8 cellular contexts compared by ENCODE assay signal in the genomic region with DNA sequence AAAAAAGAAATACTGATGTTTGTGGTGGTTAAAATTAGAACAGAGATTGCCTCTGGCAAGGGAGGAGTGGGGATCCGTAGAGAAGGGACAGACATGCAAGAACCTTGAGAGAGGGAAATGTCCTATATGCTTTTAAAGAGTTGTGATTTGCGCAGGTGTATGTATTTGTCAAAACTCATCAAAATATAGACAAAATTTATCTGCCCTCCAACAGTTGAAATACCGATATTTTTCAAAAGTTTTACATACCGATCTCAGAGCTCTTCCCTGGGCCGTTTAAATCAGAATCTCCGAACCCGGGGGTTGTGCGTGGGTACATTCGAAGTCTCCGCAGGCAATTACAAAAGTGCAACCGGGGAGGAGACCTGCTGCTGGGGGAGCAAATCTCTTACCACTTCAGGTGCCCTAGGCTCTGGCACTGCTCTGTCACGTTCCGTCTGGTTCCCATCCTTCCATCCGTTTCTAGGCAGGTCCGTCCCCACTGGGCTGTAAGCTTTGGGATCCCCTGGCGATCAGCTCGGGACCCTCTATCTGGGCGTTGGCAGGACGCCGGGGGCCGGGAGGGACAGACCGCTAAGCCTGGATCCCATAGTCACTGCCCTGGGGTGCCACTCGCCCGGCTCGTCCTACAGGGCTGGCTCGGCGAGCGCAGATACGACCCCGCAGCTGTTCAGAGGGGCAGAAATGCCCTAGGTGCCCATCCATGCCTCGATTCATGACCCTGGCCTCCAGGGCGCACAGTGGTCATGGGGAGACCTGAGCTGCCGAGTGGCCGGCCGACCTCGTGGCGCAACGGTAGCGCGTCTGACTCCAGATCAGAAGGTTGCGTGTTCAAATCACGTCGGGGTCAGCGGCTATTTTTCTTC. TPM values are rescaled to one million over a fixed set of nuclear protein-coding genes. Genes with fewer than 3 reads are reported as not detected.
DNase-seq lines count a peak whose midpoint lies in the region; ATAC-seq and TF ChIP-seq lines count a peak whose summit lies in the region.

No MANE protein-coding gene starts in this region.

- H3K4me1 ChIP-seq in endocrine pancreas (ENCODE audit: control insufficient read depth, insufficient read depth, low read length) = no peaks in the 10 kb centered on the region
- peaks cover 9% of the 10 kb centered on the region for H3K4me1 ChIP-seq in mesendoderm (ENCODE audit: control insufficient read depth, low read depth, low read length)

- H3K79me1 ChIP-seq in mesendoderm (ENCODE audit: low read length) = peaks cover 4% of the 10 kb centered on the region

- H3K4me2 ChIP-seq in mesendoderm (ENCODE audit: low read length) = peak overlapping the region; percentile 87

- no peaks in the 10 kb centered on the region for H3K36me3 ChIP-seq in endocrine pancreas (ENCODE audit: control insufficient read depth, insufficient read depth, low read length)
- no peaks in the 10 kb centered on the region for H3K36me3 ChIP-seq in mesendoderm (ENCODE audit: control insufficient read depth, insufficient read depth, low read length)

- no peak overlapping the region for H2BK120ac ChIP-seq in mesendoderm (ENCODE audit: low read depth, low read length)

- CTCF ChIA-PET in HEK293T (lab: Yijun Ruan, JAX) = interaction anchor here (0.6 to 1.4 kb wide), 6 partner anchors 32 to 68 kb away, joined by 3 to 5 read pairs (median 4); no protein-coding TSS in a partner anchor

- H3K56ac ChIP-seq in mesendoderm (ENCODE audit: low read length) = peak overlapping the region; percentile 83

- H3K27me3 ChIP-seq in endocrine pancreas (ENCODE audit: control insufficient read depth, insufficient read depth, low read length) = no peaks in the 10 kb centered on the region
- H3K27me3 ChIP-seq in mesendoderm (ENCODE audit: insufficient read depth, low read length, poor library complexity) = no peaks in the 10 kb centered on the region

- H3K4ac ChIP-seq in mesendoderm (ENCODE audit: low read depth, low read length) = no peak overlapping the region

- no peak overlapping the region for H2BK5ac ChIP-seq in mesendoderm (ENCODE audit: low read length)

- DNase-seq in CD1c-positive myeloid dendritic cell (ENCODE audit: extremely low spot score) (peak; percentile 85), HEK293T (ENCODE audit: extremely low spot score) (peak; percentile 60), NCI-H748 (lab: John Stamatoyannopoulos, UW; ENCODE audit: unreplicated experiment) (peak; percentile 94), mesendoderm (peak; percentile 82)
- DNase-seq in activated CD8-positive, alpha-beta memory T cell treated with anti-CD3 and anti-CD28 coated beads for 1 hour (ENCODE audit: extremely low read depth in 1 of 2, low read depth in 1 of 2) = peak; percentile 72 to 87
- peak; percentile 75 for DNase-seq in stimulated activated CD8-positive, alpha-beta memory T cell treated with anti-CD3 and anti-CD28 coated beads, Interleukin-12 subunit alpha, Interleukin-12 subunit beta, amount 100 ng/mL, for 24 hours (ENCODE audit: extremely low read depth)

- no peaks in the 10 kb centered on the region for H3K9me3 ChIP-seq in endocrine pancreas (ENCODE audit: control insufficient read depth, low read length)

- H4K5ac ChIP-seq in mesendoderm (ENCODE audit: low read length) = no peak overlapping the region

- no peak overlapping the region for H2BK15ac ChIP-seq in mesendoderm (replicated peaks; ENCODE audit: low read depth)

- no peak for ATAC-seq in HG02571 (IDR thresholded peaks at IDR 0.05; ENCODE audit: unreplicated experiment)

- no peak overlapping the region for H4K8ac ChIP-seq in mesendoderm (ENCODE audit: low read depth, low read length)

- H2AK5ac ChIP-seq in mesendoderm (ENCODE audit: low read length) = no peak overlapping the region

- no peaks in the 10 kb centered on the region for H3K79me2 ChIP-seq in mesendoderm (ENCODE audit: control insufficient read depth, insufficient read depth, low read length)

- H3K23ac ChIP-seq in mesendoderm (ENCODE audit: low read length) = no peak overlapping the region

- H3K9ac ChIP-seq in endocrine pancreas (ENCODE audit: control insufficient read depth, insufficient read depth, low read length) (peak overlapping the region; percentile 80), mesendoderm (ENCODE audit: low read length) (peak overlapping the region; percentile 82)

- POLR2A ChIA-PET in HEK293T (lab: Yijun Ruan, JAX) = interaction anchor here (0.8 to 10.5 kb wide), 9 partner anchors 9 to 110 kb away, joined by 3 to 135 read pairs (median 4); partner anchors contain the start of genes AURKB and SLC25A35

- H3K27ac ChIP-seq in mesendoderm (ENCODE audit: low read depth, low read length) = no peak overlapping the region

- H3K4me3 ChIP-seq in endocrine pancreas (ENCODE audit: control insufficient read depth, insufficient read depth, low read length) (peak overlapping the region; percentile 82), mesendoderm (ENCODE audit: low read length) (peak overlapping the region; percentile 93)

- no peak overlapping the region for H3K18ac ChIP-seq in mesendoderm (ENCODE audit: low read length)

- no CpG with 5 or more reads among the region's 44 CpGs for WGBS in mesendoderm (ENCODE audit: extremely low coverage, insufficient coverage, low lambda C conversion rate)

TF ChIP-seq in HEK293T, 16 proteins besides CTCF, POLR2A, EP300 and RAD21:
- peak; percentile 38; the same call in 1 of the 2 replicates for TF ChIP-seq TARDBP (IDR thresholded peaks at IDR 0.05)
- no peak for TF ChIP-seq ARNT (IDR thresholded peaks at IDR 0.05)
- peak; percentile 93; the same call in 1 of the 2 replicates for TF ChIP-seq ZNF384 (IDR thresholded peaks at IDR 0.05)
- TF ChIP-seq CTBP1 (IDR thresholded peaks at IDR 0.05; ENCODE audit: borderline replicate concordance) = peak; percentile 28; the same call in 1 of the 2 replicates
TF ChIP-seq in HEK293T: peak in this region for 3.

RNA-seq across cellular contexts. Expression of gene BORCS6, which starts 4.2 kb away (rescaled TPM):
- 1.9 TPM for polyA plus RNA-seq in mesendoderm (2013, experiment 1 of 2)
- polyA plus RNA-seq in mesendoderm (2013, experiment 2 of 2) = 1.8 TPM

RNA-seq across cellular contexts. Expression of gene TMEM107, which starts 9.6 kb away (rescaled TPM):
- polyA plus RNA-seq in mesendoderm (2013, experiment 1 of 2) = 3.7 TPM
- polyA plus RNA-seq in mesendoderm (2013, experiment 2 of 2) = 3.5 TPM

RNA-seq across cellular contexts. Expression of gene VAMP2, which starts 23.1 kb away (rescaled TPM):
- 14.1 TPM for polyA plus RNA-seq in mesendoderm (2013, experiment 1 of 2)
- 14.0 TPM for polyA plus RNA-seq in mesendoderm (2013, experiment 2 of 2)

RNA-seq across cellular contexts. Expression of gene AURKB, which starts 24.6 kb away (rescaled TPM):
- polyA plus RNA-seq in mesendoderm (2013, experiment 1 of 2) = 193 TPM
- 193 TPM for polyA plus RNA-seq in mesendoderm (2013, experiment 2 of 2)

RNA-seq across cellular contexts. Expression of gene PER1, which starts 33.6 kb away (rescaled TPM):
- polyA plus RNA-seq in mesendoderm (2013, experiment 1 of 2) = 10.0 TPM
- polyA plus RNA-seq in mesendoderm (2013, experiment 2 of 2) = 10.0 TPM
